ENCODE assay signal across 29 cellular contexts in genomic region chr16:59195242-59195641, GRCh38.
"Had no signal": no experiment of that assay in that cellular context is flagged by ENCODE, and none has a peak within 500 bp of the region (broad histone marks: within the 10 kb centered on the region; RNA-seq: fewer than 3 reads in every experiment).

No MANE protein-coding gene starts in this region.

- H3K9ac ChIP-seq: neural progenitor cell, parathyroid adenoma had no signal

- H3K36me3 ChIP-seq: neural progenitor cell, ovary, spleen, suprapubic skin, tibial artery, transverse colon, upper lobe of right lung, vagina had no signal

- H3K27ac ChIP-seq: neural progenitor cell, ovary, parathyroid adenoma, psoas muscle, skin epidermis, spleen, suprapubic skin, testis, tibial artery, transverse colon, upper lobe of right lung, vagina had no signal

- DNase-seq: natural killer cell; occipital lobe; ovary; posterior cingulate gyrus; psoas muscle; right cardiac atrium; spleen; stimulated activated CD4-positive, alpha-beta T cell treated with anti-CD3 and anti-CD28 coated beads, Interleukin-12 subunit alpha, Interleukin-12 subunit beta, amount 100 ng/mL, for 4 hours; stimulated activated CD4-positive, alpha-beta T cell treated with anti-CD3 and anti-CD28 coated beads, Interleukin-1b, Interleukin-23, amount 100 ng/mL, for 48 hours; stimulated activated CD4-positive, alpha-beta T cell treated with anti-CD3 and anti-CD28 coated beads, Interleukin-4, amount 100 ng/mL, for 1 hour; stimulated activated CD4-positive, alpha-beta T cell treated with anti-CD3 and anti-CD28 coated beads, Interleukin-4, amount 100 ng/mL, for 4 hours; stimulated activated CD8-positive, alpha-beta memory T cell treated with anti-CD3 and anti-CD28 coated beads, Interleukin-4, amount 100 ng/mL, for 48 hours; stimulated activated naive CD4-positive, alpha-beta T cell; stimulated activated naive CD8-positive, alpha-beta T cell treated with anti-CD3 and anti-CD28 coated beads, Interleukin-15, amount 100 ng/mL, for 72 hours; stimulated activated naive CD8-positive, alpha-beta T cell treated with anti-CD3 and anti-CD28 coated beads, Interleukin-15, Interleukin-2, amounts not matched to agents 100 U/mL and 50 U/mL, for 24 hours; substantia nigra; testis; tibial artery; transverse colon; upper lobe of right lung had no signal

- H3K27me3 ChIP-seq: neural progenitor cell, ovary, spleen, suprapubic skin, testis, tibial artery, transverse colon, upper lobe of right lung, vagina had no signal

- H3K9me3 ChIP-seq: ovary, psoas muscle, spleen, suprapubic skin, testis, tibial artery, transverse colon, upper lobe of right lung, vagina had no signal

- FAIRE-seq: urothelium cell line had no signal

- H3K79me2 ChIP-seq: parathyroid adenoma had no signal

- H3K4me3 ChIP-seq: neural progenitor cell, ovary, psoas muscle, skin epidermis, smooth muscle cell, spleen, suprapubic skin, testis, tibial artery, transverse colon, upper lobe of right lung, vagina had no signal

- H2AFZ ChIP-seq: neural progenitor cell, parathyroid adenoma had no signal

- ATAC-seq: natural killer cell; psoas muscle; right cardiac atrium; sciatic nerve; stimulated activated memory B cell treated with anti-CD40 and anti-IgM and Interleukin-4, amounts not matched to agents 10 μg/mL and 1 μg/mL and 100 μg/mL, for 72 hours; stimulated activated naive CD8-positive, alpha-beta T cell treated with anti-CD3 and anti-CD28 coated beads, Interleukin-15, amount 100 ng/mL, for 72 hours; stimulated activated naive CD8-positive, alpha-beta T cell treated with anti-CD3 and anti-CD28 coated beads, Interleukin-15, Interleukin-2, amounts not matched to agents 100 U/mL and 50 U/mL, for 24 hours; upper lobe of right lung had no signal

- H3K4me2 ChIP-seq: neural progenitor cell, smooth muscle cell had no signal

- H3K4me1 ChIP-seq: neural progenitor cell, parathyroid adenoma, psoas muscle, spleen, suprapubic skin, testis, tibial artery, transverse colon, upper lobe of right lung, vagina had no signal
